Comparison of ENCODE assay signal across 8 cellular contexts in the genomic region with DNA sequence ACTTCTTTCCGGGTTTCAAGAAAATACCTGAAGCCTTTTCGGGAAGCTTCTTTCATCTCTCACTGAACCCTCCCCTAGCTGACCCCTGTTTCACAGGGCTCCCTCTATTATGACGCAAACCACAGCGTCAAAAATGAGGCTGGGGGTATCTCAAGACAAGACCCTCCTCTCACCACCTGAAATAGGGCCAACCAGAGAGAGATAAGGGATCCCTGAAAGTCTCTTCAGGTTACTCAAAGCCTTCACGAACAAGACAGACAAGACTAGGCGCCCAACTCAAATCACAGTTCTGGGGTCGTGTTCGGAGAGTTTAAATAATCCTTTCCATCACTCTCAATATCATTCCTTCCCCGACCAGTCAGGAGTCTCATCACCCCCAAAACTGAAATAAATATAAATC. TPM values are rescaled to one million over a fixed set of nuclear protein-coding genes. Genes with fewer than 3 reads are reported as not detected.
DNase-seq lines count a peak whose midpoint lies in the region; ATAC-seq and TF ChIP-seq lines count a peak whose summit lies in the region.

No MANE protein-coding gene starts in this region.

- intact Hi-C loops in ascending aorta (cut with DNase I): loop anchor here (2.0 to 10.0 kb wide), 5 partner anchors 399 to 1122 kb away; partner anchors contain the start of genes GNL3L, MAGED2 and TSR2
- intact Hi-C loops in lower leg skin (cut with DNase I; ENCODE audit: low total_unique reads): no loop called here
- intact Hi-C loops in tibial artery (cut with DNase I; ENCODE audit: low total_unique reads): loop anchor here (10.0 kb wide), 2 partner anchors 142 to 772 kb away; partner anchors contain the start of gene FAM120C

- H3K4me1 ChIP-seq in ascending aorta (no peaks in the 10 kb centered on the region), tibial artery (no peaks in the 10 kb centered on the region)

- no peaks in the 10 kb centered on the region for H3K9me3 Mint-ChIP-seq in activated T-cell treated with anti-CD3 and anti-CD28 coated beads, Interleukin-2, amount 50 U/mL, for 24 hours

- no peak for TF ChIP-seq CTCF in ascending aorta (IDR thresholded peaks at IDR 0.05)
- no peak for TF ChIP-seq CTCF in lower leg skin (IDR thresholded peaks at IDR 0.05)
- TF ChIP-seq CTCF in tibial artery (IDR thresholded peaks at IDR 0.05): no peak

- TF ChIP-seq POLR2A in lower leg skin (IDR thresholded peaks at IDR 0.05): no peak

- DNase-seq in activated T-cell treated with anti-CD3 and anti-CD28 coated beads, Interleukin-2, amount 50 U/mL, for 24 hours: no peak
- DNase-seq in activated T-cell treated with anti-CD3 and anti-CD28 coated beads, Interleukin-2, amount 50 U/mL, for 48 hours: no peak
- no peak for DNase-seq in ascending aorta (ENCODE audit: low spot score in 2 of 2)
- no peak for DNase-seq in lower leg skin (ENCODE audit: low spot score in 2 of 2)
- no peak for DNase-seq in tibial artery
- no peak for DNase-seq in AG08396 (ENCODE audit: low spot score)

- H3K9me3 ChIP-seq in ascending aorta (no peaks in the 10 kb centered on the region), tibial artery (no peaks in the 10 kb centered on the region)

- H3K27ac Mint-ChIP-seq in activated T-cell treated with anti-CD3 and anti-CD28 coated beads, Interleukin-2, amount 50 U/mL, for 24 hours: peak overlapping the region; percentile 99

- no peaks in the 10 kb centered on the region for H3K27me3 ChIP-seq in ascending aorta
- no peaks in the 10 kb centered on the region for H3K27me3 ChIP-seq in tibial artery

- peaks cover 27% of the 10 kb centered on the region for H3K4me1 Mint-ChIP-seq in activated T-cell treated with anti-CD3 and anti-CD28 coated beads, Interleukin-2, amount 50 U/mL, for 24 hours (ENCODE audit: low read depth)

- H3K4me3 Mint-ChIP-seq in activated T-cell treated with anti-CD3 and anti-CD28 coated beads, Interleukin-2, amount 50 U/mL, for 24 hours: peak overlapping the region; percentile 90

- H3K27me3 Mint-ChIP-seq in activated T-cell treated with anti-CD3 and anti-CD28 coated beads, Interleukin-2, amount 50 U/mL, for 24 hours: peaks cover 9% of the 10 kb centered on the region

- WGBS in lower leg skin, 2 donors: 0 to 35% methylated on average over 9 of the region's 9 CpGs

- H3K27ac ChIP-seq in ascending aorta (peak overlapping the region; percentile 85 to 96), tibial artery (peak overlapping the region; percentile 93 to 99)

- H3K36me3 ChIP-seq in ascending aorta (peaks cover 5 to 7% of the 10 kb centered on the region in 2 donors), tibial artery (peaks cover 0 to 16% (median 16%) of the 10 kb centered on the region in 3 donors)

- no peak for ATAC-seq in GM21390 (IDR thresholded peaks at IDR 0.05; ENCODE audit: unreplicated experiment)
- no peak for ATAC-seq in GM21717 (IDR thresholded peaks at IDR 0.05; ENCODE audit: unreplicated experiment)

- H3K4me3 ChIP-seq in ascending aorta: peak overlapping the region; percentile 64 to 73
- H3K4me3 ChIP-seq in lower leg skin (ENCODE audit: low read depth, poor library complexity, severe bottlenecking): peak overlapping the region; percentile 3
- peak overlapping the region; percentile 83 to 85 for H3K4me3 ChIP-seq in tibial artery

- peaks cover 46% of the 10 kb centered on the region for H3K36me3 Mint-ChIP-seq in activated T-cell treated with anti-CD3 and anti-CD28 coated beads, Interleukin-2, amount 50 U/mL, for 24 hours (ENCODE audit: low read depth)

RNA-seq across cellular contexts. Expression of gene PHF8, which starts 1.2 kb away (rescaled TPM):
- 41.6 TPM for total RNA-seq in ascending aorta
- 10 to 100 TPM; 21.5 to 50.3 (median 30.5) TPM for total RNA-seq in lower leg skin

Comparison
In these comparisons a context has a peak if more than half of its experiments do, and no peak if none do; other contexts are left out.
1. H3K4me3 ChIP-seq: peak in every context shown above with its lines; median percentile 84 in tibial artery; 68 in ascending aorta; 3 in lower leg skin.